In genomic region chr7:84705079-84705478, GRCh38 we compare ENCODE assay signal across 23 cellular contexts.
"Had no signal": no experiment of that assay in that cellular context is flagged by ENCODE, and none has a peak within 500 bp of the region (broad histone marks: within the 10 kb centered on the region; RNA-seq: fewer than 3 reads in every experiment).

No MANE protein-coding gene starts in this region.

- H3K4me3 Mint-ChIP-seq: endodermal cell; naive thymus-derived CD4-positive, alpha-beta T cell; nephron progenitor cell; stimulated activated effector memory CD8-positive, alpha-beta T cell treated with anti-CD3 and anti-CD28 coated beads, Interleukin-12 subunit alpha, Interleukin-12 subunit beta, amount 100 ng/mL, for 72 hours had no signal

- H3K4me3 ChIP-seq: colonic mucosa, hepatocyte, left ventricle myocardium inferior, lung, suprapubic skin, thyroid gland, upper lobe of left lung, uterus had no signal

- H3K4me1 ChIP-seq: colonic mucosa, left ventricle myocardium inferior, suprapubic skin, thyroid gland, upper lobe of left lung, uterus had no signal

- H3K4me1 Mint-ChIP-seq: naive thymus-derived CD4-positive, alpha-beta T cell; stimulated activated effector memory CD8-positive, alpha-beta T cell treated with anti-CD3 and anti-CD28 coated beads, Interleukin-12 subunit alpha, Interleukin-12 subunit beta, amount 100 ng/mL, for 72 hours had no signal

- H3K9me3 ChIP-seq: colonic mucosa, neutrophil, suprapubic skin, thyroid gland, upper lobe of left lung, uterus had no signal

- H2AFZ ChIP-seq: hepatocyte had no signal

- H3K4me2 ChIP-seq: hepatocyte had no signal

- FAIRE-seq: endothelial cell of umbilical vein, kidney had no signal

- H3K27me3 ChIP-seq: colonic mucosa, foreskin keratinocyte, hepatocyte, neutrophil, suprapubic skin, thyroid gland, upper lobe of left lung, uterus had no signal

- ATAC-seq: left cardiac atrium; naive thymus-derived CD4-positive, alpha-beta T cell; stimulated activated effector memory CD8-positive, alpha-beta T cell treated with anti-CD3 and anti-CD28 coated beads, Interleukin-12 subunit alpha, Interleukin-12 subunit beta, amount 100 ng/mL, for 72 hours; stimulated activated naive CD8-positive, alpha-beta T cell treated with anti-CD3 and anti-CD28 coated beads, Interleukin-15, Interleukin-2, amounts not matched to agents 100 U/mL and 50 U/mL, for 24 hours had no signal

- H3K36me3 Mint-ChIP-seq: naive thymus-derived CD4-positive, alpha-beta T cell; stimulated activated effector memory CD8-positive, alpha-beta T cell treated with anti-CD3 and anti-CD28 coated beads, Interleukin-12 subunit alpha, Interleukin-12 subunit beta, amount 100 ng/mL, for 72 hours had no signal

- DNase-seq: colonic mucosa; effector CD4-positive, alpha-beta T cell; head of caudate nucleus; kidney; left cardiac atrium; left ventricle myocardium inferior; naive thymus-derived CD4-positive, alpha-beta T cell; nephron progenitor cell; posterior cingulate gyrus; stimulated activated CD4-positive, alpha-beta T cell treated with anti-CD3 and anti-CD28 coated beads, Interleukin-4, amount 100 ng/mL, for 1 hour; stimulated activated CD8-positive, alpha-beta memory T cell treated with anti-CD3 and anti-CD28 coated beads, Interleukin-4, amount 100 ng/mL, for 48 hours; stimulated activated naive CD8-positive, alpha-beta T cell treated with anti-CD3 and anti-CD28 coated beads, Interleukin-15, Interleukin-2, amounts not matched to agents 100 U/mL and 50 U/mL, for 24 hours; thyroid gland; upper lobe of left lung; uterus had no signal

- H3K36me3 ChIP-seq: colonic mucosa, left ventricle myocardium inferior, neutrophil, suprapubic skin, thyroid gland, upper lobe of left lung, uterus had no signal

- H3K27me3 Mint-ChIP-seq: naive thymus-derived CD4-positive, alpha-beta T cell had no signal

- H3K27ac ChIP-seq: colonic mucosa, foreskin keratinocyte, hepatocyte, left ventricle myocardium inferior, neutrophil, suprapubic skin, thyroid gland, upper lobe of left lung, uterus had no signal

- H3K79me2 ChIP-seq: hepatocyte had no signal

- H3K27ac Mint-ChIP-seq: naive thymus-derived CD4-positive, alpha-beta T cell; nephron progenitor cell; stimulated activated effector memory CD8-positive, alpha-beta T cell treated with anti-CD3 and anti-CD28 coated beads, Interleukin-12 subunit alpha, Interleukin-12 subunit beta, amount 100 ng/mL, for 72 hours had no signal
